26 cellular contexts compared by ENCODE assay signal in genomic region chr12:79260923-79261322, GRCh38.
"Had no signal": no experiment of that assay in that cellular context is flagged by ENCODE, and none has a peak within 500 bp of the region (broad histone marks: within the 10 kb centered on the region; RNA-seq: fewer than 3 reads in every experiment).

No MANE protein-coding gene starts in this region.

- H3K4me1 ChIP-seq: left lung, lower lobe of right lung, prostate gland, tibial nerve, uterus had no signal

- H3K4me1 Mint-ChIP-seq: naive B cell; natural killer cell; stimulated activated memory B cell treated with anti-CD40 and anti-IgM and Interleukin-4, amounts not matched to agents 10 μg/mL and 1 μg/mL and 100 μg/mL, for 72 hours; stimulated activated naive CD8-positive, alpha-beta T cell treated with anti-CD3 and anti-CD28 coated beads, Interleukin-15, amount 100 ng/mL, for 72 hours had no signal

- DNase-seq: islet precursor cell; left lung; lower lobe of right lung; mammary epithelial cell; mesenchymal stem cell; naive B cell; natural killer cell; ovary; retina; right cardiac atrium; stimulated activated CD4-positive, alpha-beta T cell treated with anti-CD3 and anti-CD28 coated beads, Interleukin-12 subunit alpha, Interleukin-12 subunit beta, amount 100 ng/mL, for 4 hours; stimulated activated CD4-positive, alpha-beta T cell treated with anti-CD3 and anti-CD28 coated beads, Interleukin-15, amount 100 ng/mL, for 24 hours; stimulated activated CD4-positive, alpha-beta T cell treated with anti-CD3 and anti-CD28 coated beads, Interleukin-2, amount 100 ng/mL, for 24 hours; stimulated activated CD4-positive, alpha-beta T cell treated with anti-CD3 and anti-CD28 coated beads, Interleukin-4, amount 100 ng/mL, for 4 hours; stimulated activated CD8-positive, alpha-beta memory T cell treated with anti-CD3 and anti-CD28 coated beads, Interleukin-4, amount 100 ng/mL, for 48 hours; stimulated activated naive CD4-positive, alpha-beta T cell treated with Interleukin-2 at 50 U/mL for 16 hours; stimulated activated naive CD8-positive, alpha-beta T cell treated with anti-CD3 and anti-CD28 coated beads, Interleukin-15, amount 100 ng/mL, for 72 hours; substantia nigra; uterus had no signal

- H3K27ac ChIP-seq: hepatocyte, left lung, lower lobe of right lung, ovary, prostate gland, skin epidermis, tibial nerve, uterus had no signal

- ATAC-seq: left lung; lower lobe of right lung; natural killer cell; right cardiac atrium; sciatic nerve; stimulated activated memory B cell treated with anti-CD40 and anti-IgM and Interleukin-4, amounts not matched to agents 10 μg/mL and 1 μg/mL and 100 μg/mL, for 72 hours; stimulated activated naive CD8-positive, alpha-beta T cell treated with anti-CD3 and anti-CD28 coated beads, Interleukin-15, amount 100 ng/mL, for 72 hours had no signal

- H3K4me3 Mint-ChIP-seq: naive B cell; natural killer cell; stimulated activated memory B cell treated with anti-CD40 and anti-IgM and Interleukin-4, amounts not matched to agents 10 μg/mL and 1 μg/mL and 100 μg/mL, for 72 hours; stimulated activated naive CD8-positive, alpha-beta T cell treated with anti-CD3 and anti-CD28 coated beads, Interleukin-15, amount 100 ng/mL, for 72 hours; type B pancreatic cell had no signal

- H3K9me3 ChIP-seq: left lung, lower lobe of right lung, ovary, prostate gland, tibial nerve, uterus had no signal

- H3K9me3 Mint-ChIP-seq: stimulated activated memory B cell treated with anti-CD40 and anti-IgM and Interleukin-4, amounts not matched to agents 10 μg/mL and 1 μg/mL and 100 μg/mL, for 72 hours; stimulated activated naive CD8-positive, alpha-beta T cell treated with anti-CD3 and anti-CD28 coated beads, Interleukin-15, amount 100 ng/mL, for 72 hours; type B pancreatic cell had no signal

- H3K27me3 Mint-ChIP-seq: naive B cell; stimulated activated memory B cell treated with anti-CD40 and anti-IgM and Interleukin-4, amounts not matched to agents 10 μg/mL and 1 μg/mL and 100 μg/mL, for 72 hours; stimulated activated naive CD8-positive, alpha-beta T cell treated with anti-CD3 and anti-CD28 coated beads, Interleukin-15, amount 100 ng/mL, for 72 hours; type B pancreatic cell had no signal

- H3K27ac Mint-ChIP-seq: naive B cell; natural killer cell; stimulated activated memory B cell treated with anti-CD40 and anti-IgM and Interleukin-4, amounts not matched to agents 10 μg/mL and 1 μg/mL and 100 μg/mL, for 72 hours; stimulated activated naive CD8-positive, alpha-beta T cell treated with anti-CD3 and anti-CD28 coated beads, Interleukin-15, amount 100 ng/mL, for 72 hours; type B pancreatic cell had no signal

- H3K4me3 ChIP-seq: hepatocyte, left lung, lower lobe of right lung, ovary, prostate gland, skin epidermis, tibial nerve, uterus had no signal

- H3K36me3 Mint-ChIP-seq: naive B cell; natural killer cell; stimulated activated memory B cell treated with anti-CD40 and anti-IgM and Interleukin-4, amounts not matched to agents 10 μg/mL and 1 μg/mL and 100 μg/mL, for 72 hours; type B pancreatic cell had no signal

- H3K36me3 ChIP-seq: left lung, lower lobe of right lung, ovary, prostate gland, tibial nerve, uterus had no signal
